16 cellular contexts compared by ENCODE assay signal in the genomic region with DNA sequence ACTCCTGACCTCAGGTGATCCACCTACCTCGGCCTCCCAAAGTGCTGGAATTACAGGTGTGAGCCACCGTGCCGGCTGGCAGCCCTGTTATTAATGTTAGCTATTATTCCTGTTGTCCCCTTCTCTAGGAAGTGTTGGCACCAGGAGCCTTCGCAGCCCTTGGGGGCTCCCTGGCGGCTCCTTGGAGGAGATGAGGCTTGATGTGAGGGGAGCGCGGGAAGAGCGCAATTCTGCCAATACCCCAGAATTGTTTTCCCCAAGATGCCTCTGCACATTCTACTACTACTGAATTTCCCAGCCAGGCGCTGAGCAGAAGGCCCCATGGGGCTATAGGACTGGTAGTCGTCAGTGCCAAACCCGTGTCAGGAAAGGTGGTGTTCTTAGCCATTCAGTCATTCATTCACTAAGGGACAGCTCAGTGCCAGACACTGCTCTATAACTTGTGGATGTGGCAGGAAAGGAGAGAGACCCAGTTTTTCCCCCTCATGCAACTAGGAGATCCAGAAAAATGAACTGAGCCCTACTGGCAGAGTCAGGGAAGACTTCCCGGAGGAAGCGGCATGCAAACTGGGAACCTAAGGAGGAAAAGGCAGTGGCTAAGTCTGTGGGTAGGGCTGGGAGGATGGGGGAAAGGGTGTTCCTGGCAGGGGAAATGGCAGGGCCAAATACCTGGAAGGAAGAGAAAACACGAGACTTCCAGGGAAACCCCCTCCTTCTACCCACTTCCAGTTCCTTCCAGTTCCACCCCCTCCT. TPM values are rescaled to one million over a fixed set of nuclear protein-coding genes. Genes with fewer than 3 reads are reported as not detected.
A peak's percentile ranks its signal among the peaks of the same experiment; 100 is the strongest.
DNase-seq lines count a peak whose midpoint lies in the region; TF ChIP-seq lines count a peak whose summit lies in the region.
"Had no signal": no experiment of that assay in that cellular context is flagged by ENCODE, and none has a peak within 500 bp of the region (broad histone marks: within the 10 kb centered on the region; RNA-seq: fewer than 3 reads in every experiment).

No MANE protein-coding gene starts in this region.

- H3K4me1 Mint-ChIP-seq in brain, result peaks cover 71% of the 10 kb centered on the region

- no peak overlapping the region for H3K27ac ChIP-seq in GM23248
- H3K27ac ChIP-seq in iPS-20b (ENCODE audit: low read length), result no peak overlapping the region
- H3K27ac ChIP-seq in sigmoid colon, result peak overlapping the region; percentile 32 to 82 (median 77)

- H3K27ac Mint-ChIP-seq in brain, result peak overlapping the region in 4 of 5 experiments; percentile 43 to 99 (median 70)
- H3K27ac Mint-ChIP-seq: stimulated activated naive CD8-positive, alpha-beta T cell treated with anti-CD3 and anti-CD28 coated beads, Interleukin-15, Interleukin-2, amounts not matched to agents 100 ng/mL and 50 ng/mL, for 24 hours; T-helper 2 cell treated with Interferon-gamma antibody and Interleukin-4, amounts not matched to agents 5 μg/mL and 100 μg/mL, for 36 hours had no signal

- peak overlapping the region; percentile 95 for H3K4me2 ChIP-seq in GM23248 (ENCODE audit: unreplicated experiment)

- H3K9me3 Mint-ChIP-seq in brain, result no peaks in the 10 kb centered on the region
- H3K9me3 Mint-ChIP-seq: stimulated activated naive CD8-positive, alpha-beta T cell treated with anti-CD3 and anti-CD28 coated beads, Interleukin-15, Interleukin-2, amounts not matched to agents 100 ng/mL and 50 ng/mL, for 24 hours; T-helper 2 cell treated with Interferon-gamma antibody and Interleukin-4, amounts not matched to agents 5 μg/mL and 100 μg/mL, for 36 hours had no signal

- H3K4me3 Mint-ChIP-seq in brain, result peak overlapping the region in 4 of 5 experiments; percentile 34 to 53 (median 45)
- H3K4me3 Mint-ChIP-seq: stimulated activated naive CD8-positive, alpha-beta T cell treated with anti-CD3 and anti-CD28 coated beads, Interleukin-15, Interleukin-2, amounts not matched to agents 100 ng/mL and 50 ng/mL, for 24 hours; T-helper 2 cell treated with Interferon-gamma antibody and Interleukin-4, amounts not matched to agents 5 μg/mL and 100 μg/mL, for 36 hours had no signal

- H3K9me3 ChIP-seq in GM23248 (ENCODE audit: low read depth), result no peaks in the 10 kb centered on the region
- H3K9me3 ChIP-seq in iPS-20b (ENCODE audit: insufficient read depth, low read depth, low read length), result no peaks in the 10 kb centered on the region
- H3K9me3 ChIP-seq in sigmoid colon, result no peaks in the 10 kb centered on the region

- no peaks in the 10 kb centered on the region for H3K27me3 ChIP-seq in GM23248 (replicated peaks; ENCODE audit: insufficient read depth)
- no peaks in the 10 kb centered on the region; the same call in 1 of the 2 replicates for H3K27me3 ChIP-seq in iPS-20b (ENCODE audit: insufficient read depth, low read length)
- H3K27me3 ChIP-seq in sigmoid colon, result peaks cover 8 to 21% (median 11%) of the 10 kb centered on the region in 3 donors

- in situ Hi-C loops in GM23248 (cut with MboI), result no loop called here

- H3K79me2 ChIP-seq in GM23248 (ENCODE audit: insufficient read depth), result peaks cover 78% of the 10 kb centered on the region

- H3K36me3 ChIP-seq in GM23248 (ENCODE audit: low read depth) (no peaks in the 10 kb centered on the region), iPS-20b (ENCODE audit: insufficient read depth, low read depth, low read length) (no peaks in the 10 kb centered on the region; the same call in 1 of the 2 replicates), sigmoid colon (no peaks in the 10 kb centered on the region)

- peaks cover 8% of the 10 kb centered on the region for H3K27me3 Mint-ChIP-seq in brain

- WGBS in GM23248 (ENCODE audit: low coverage in 1 of 2, low lambda C conversion rate in 2 of 2, missing lambda C conversion rate in 2 of 2), 2 experiments, result 49 to 56% methylated on average over 14 of the region's 14 CpGs
- 86 to 90% methylated on average over 14 of the region's 14 CpGs for WGBS in sigmoid colon, 2 donors

- H3K9ac ChIP-seq in GM23248 (no peak overlapping the region; the same call in 1 of the 2 replicates), iPS-20b (ENCODE audit: low read depth, low read length) (no peak overlapping the region)

- TF ChIP-seq POLR2A in sigmoid colon (IDR thresholded peaks at IDR 0.05), result no peak

- peaks cover 28% of the 10 kb centered on the region for H3F3A ChIP-seq in GM23248 (ENCODE audit: insufficient read depth)

- H4K20me1 ChIP-seq in GM23248 (ENCODE audit: insufficient read depth), result no peaks in the 10 kb centered on the region

- peaks cover 4% of the 10 kb centered on the region for H3K36me3 Mint-ChIP-seq in brain

- H3K9me2 ChIP-seq in GM23248 (ENCODE audit: insufficient read depth), result no peaks in the 10 kb centered on the region

- TF ChIP-seq CTCF in brain (conservative IDR thresholded peaks at IDR 0.05), result no peak
- TF ChIP-seq CTCF in sigmoid colon (IDR thresholded peaks at IDR 0.05), result no peak

- intact Hi-C loops in sigmoid colon (cut with DNase I), result no loop called here

- peak overlapping the region; percentile 77 for H3K4me3 ChIP-seq in GM23248
- 0 out of 2 replicates have a peak overlapping the region, but pooled peaks have one; percentile 9 for H3K4me3 ChIP-seq in iPS-20b (ENCODE audit: low read length)
- H3K4me3 ChIP-seq in sigmoid colon, result peak overlapping the region in 1 of 4 donors; percentile 60

- H2AFZ ChIP-seq in GM23248, result no peak overlapping the region

- TF ChIP-seq EP300 in sigmoid colon (IDR thresholded peaks at IDR 0.05), result no peak

- peaks cover 37% of the 10 kb centered on the region for H3K4me1 ChIP-seq in GM23248 (ENCODE audit: insufficient read depth)
- H3K4me1 ChIP-seq in iPS-20b (ENCODE audit: insufficient read depth, low read length), result peaks cover 36% of the 10 kb centered on the region; the same call in 1 of the 2 replicates
- peaks cover 0 to 51% (median 45%) of the 10 kb centered on the region in 4 donors for H3K4me1 ChIP-seq in sigmoid colon

- no peak for DNase-seq in GM23248
- DNase-seq in sigmoid colon, result no peak
- no peak for DNase-seq in NCI-H510A treated with DMSO at 0.1 percent for 48 hours (lab: John Stamatoyannopoulos, UW)
- no peak for DNase-seq in kidney tubule cell (ENCODE audit: low spot score)
- DNase-seq in AG20443 (ENCODE audit: low spot score), result no peak
- no peak for DNase-seq in H4 (ENCODE audit: low spot score)
- DNase-seq: activated gamma-delta T cell treated with Interleukin-2 at 50 U/mL for 16 hours, AML-193, GDM1, left cardiac atrium, NCI-H187, SIG-M5 had no signal

RNA-seq across cellular contexts. Expression of gene FBLN1, which starts 3.5 kb away (rescaled TPM):
- total RNA-seq in GM23248 (2014; rRNA removed; shearing (Covaris generic)), result 107 and 137 TPM in 2 replicates
- polyA plus RNA-seq in GM23248 (2016; fragmentation: Nextera tagmentation; extraction: Ambion mirVana), result 304 and 335 TPM in 2 replicates
- polyA plus RNA-seq in brain (ENCODE audit: insufficient read depth, low read depth, low replicate concordance), result 135 TPM
- 100 to 1,000 TPM; 123 to 230 (median 205) TPM for total RNA-seq in sigmoid colon
- polyA plus RNA-seq in sigmoid colon, result 10 to 100 TPM in 2 of 3 donors, 1 to 10 TPM in 1; 9.0 to 43.6 (median 33.0) TPM
- total RNA-seq in H4 (2014; rRNA removed; shearing (Covaris generic)), result 0.37 and 1.0 TPM in 2 replicates

Comparison
In these comparisons a context has a peak if more than half of its experiments do, and no peak if none do; other contexts are left out.
1. H3K27ac ChIP-seq: peak in sigmoid colon (4 of 4); none in GM23248 (single experiment) and iPS-20b (single experiment).
2. RNA of gene FBLN1, which starts 3.5 kb away (total RNA-seq): 123 to 230 TPM in sigmoid colon and 107 to 137 TPM in GM23248; 0.37 to 1.0 TPM in H4; every median in the first group is over 10 times any median in the second.